1 cellular context compared by ENCODE assay signal in the genomic region with DNA sequence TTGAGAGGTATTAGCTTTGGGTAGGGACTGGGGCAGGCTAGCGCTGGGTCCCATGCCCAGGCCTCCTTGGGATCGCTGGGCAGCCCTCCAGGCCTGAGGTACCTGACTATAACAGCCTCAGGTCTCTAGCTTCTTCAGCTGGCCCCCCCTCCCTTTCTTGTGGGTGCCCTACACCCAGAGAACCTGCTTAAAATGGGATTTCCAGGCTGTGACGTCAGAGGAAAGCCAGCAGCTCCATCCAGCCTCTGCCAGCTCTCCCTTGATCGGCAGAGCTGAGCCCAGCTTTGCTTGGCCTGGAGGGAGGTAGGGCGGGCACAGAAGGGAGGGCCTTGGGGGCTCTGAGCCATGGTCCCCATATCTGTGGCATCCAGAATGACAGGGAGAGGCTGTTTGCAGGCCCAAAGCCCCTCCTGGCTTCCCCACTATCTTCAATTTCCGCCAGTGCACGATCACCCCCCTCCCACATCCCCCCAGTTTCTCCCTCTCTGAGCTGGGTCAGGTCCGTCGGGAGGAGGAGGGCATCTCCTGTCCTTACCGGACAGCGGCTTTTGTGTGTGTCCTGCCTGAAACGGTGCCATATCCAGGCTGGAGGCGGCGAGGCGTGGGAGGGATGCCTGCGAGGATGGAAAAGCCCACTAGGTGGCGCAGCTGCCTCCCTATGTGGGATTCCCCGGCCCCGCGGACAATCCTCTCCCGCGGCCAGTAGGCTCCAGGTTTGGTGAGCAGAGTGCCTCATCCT.
TF ChIP-seq lines count a peak whose summit lies in the region.

No MANE protein-coding gene starts in this region.

TF ChIP-seq in H1, 55 proteins besides CTCF, POLR2A, EP300 and RAD21 (continued from another document):
- TF ChIP-seq CREB1 (IDR thresholded peaks at IDR 0.05) (0 out of 2 replicates have a peak, but pooled peaks have one; percentile 45), MAX (IDR thresholded peaks at IDR 0.05) (peak; percentile 29; the same call in 1 of the 2 replicates), RBBP5 (IDR thresholded peaks at IDR 0.05; ENCODE audit: borderline replicate concordance, low read depth, low read length) (no peak), TCF12 (IDR thresholded peaks at IDR 0.05; ENCODE audit: low read depth, low read length) (no peak), SIX5 (IDR thresholded peaks at IDR 0.05; ENCODE audit: low read depth, low read length) (no peak), E2F6 (IDR thresholded peaks at IDR 0.05) (0 out of 2 replicates have a peak, but pooled peaks have one; percentile 21), TEAD4 (IDR thresholded peaks at IDR 0.05; ENCODE audit: low read depth, low read length) (0 out of 2 replicates have a peak, but pooled peaks have one; percentile 40), GABPA (IDR thresholded peaks at IDR 0.05; ENCODE audit: borderline replicate concordance, insufficient read depth, low read length) (no peak; the same call in 1 of the 2 replicates), SIN3A (conservative IDR thresholded peaks at IDR 0.05 in 1 of 2, IDR thresholded peaks at IDR 0.05 in 1 of 2; ENCODE audit: low read depth in 1 of 2, low read length in 2 of 2) (peak in 1 of 2 experiments; percentile 52; a peak in 1 of 4 replicates), TAF1 (IDR thresholded peaks at IDR 0.05; ENCODE audit: low read depth, low read length) (peak; percentile 58; the same call in 1 of the 2 replicates), CBX5 (IDR thresholded peaks at IDR 0.05; ENCODE audit: low read depth, low read length) (no peak), EGR1 (IDR thresholded peaks at IDR 0.05; ENCODE audit: borderline replicate concordance, low read depth, low read length) (peak; percentile 94), ASH2L (IDR thresholded peaks at IDR 0.05; ENCODE audit: low read length) (no peak), EZH2 (IDR thresholded peaks at IDR 0.05; ENCODE audit: low read depth, low read length, severe bottlenecking) (no peak), BACH1 (IDR thresholded peaks at IDR 0.05; ENCODE audit: low read length) (peak; percentile 86), POLR2AphosphoS5 (IDR thresholded peaks at IDR 0.05; ENCODE audit: low read depth, low read length) (peak; percentile 41; the same call in 1 of the 2 replicates)
- TF ChIP-seq, protein P1, sequence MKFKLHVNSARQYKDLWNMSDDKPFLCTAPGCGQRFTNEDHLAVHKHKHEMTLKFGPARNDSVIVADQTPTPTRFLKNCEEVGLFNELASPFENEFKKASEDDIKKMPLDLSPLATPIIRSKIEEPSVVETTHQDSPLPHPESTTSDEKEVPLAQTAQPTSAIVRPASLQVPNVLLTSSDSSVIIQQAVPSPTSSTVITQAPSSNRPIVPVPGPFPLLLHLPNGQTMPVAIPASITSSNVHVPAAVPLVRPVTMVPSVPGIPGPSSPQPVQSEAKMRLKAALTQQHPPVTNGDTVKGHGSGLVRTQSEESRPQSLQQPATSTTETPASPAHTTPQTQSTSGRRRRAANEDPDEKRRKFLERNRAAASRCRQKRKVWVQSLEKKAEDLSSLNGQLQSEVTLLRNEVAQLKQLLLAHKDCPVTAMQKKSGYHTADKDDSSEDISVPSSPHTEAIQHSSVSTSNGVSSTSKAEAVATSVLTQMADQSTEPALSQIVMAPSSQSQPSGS (IDR thresholded peaks at IDR 0.05; ENCODE audit: low read length): no peak
